1 cellular context compared by ENCODE assay signal in genomic region chr2:218985325-218986091, GRCh38.
A peak's percentile ranks its signal among the peaks of the same experiment; 100 is the strongest.
TF ChIP-seq lines count a peak whose summit lies in the region.

No MANE protein-coding gene starts in this region.

TF ChIP-seq in H1, 55 proteins besides CTCF, POLR2A, EP300 and RAD21:
- TF ChIP-seq CTBP2 (IDR thresholded peaks at IDR 0.05; ENCODE audit: borderline replicate concordance, insufficient read depth, insufficient read length, low read length) (peak; percentile 100), RNF2 (IDR thresholded peaks at IDR 0.05; ENCODE audit: borderline replicate concordance, low read depth, low read length, missing control alignments, poor library complexity, severe bottlenecking) (peak; percentile 70), SP1 (IDR thresholded peaks at IDR 0.05; ENCODE audit: low read depth, low read length) (peak; percentile 58; the same call in 1 of the 2 replicates), KDM4A (IDR thresholded peaks at IDR 0.05; ENCODE audit: low read depth, low read length, severe bottlenecking) (peak; percentile 35), JUND (IDR thresholded peaks at IDR 0.05; ENCODE audit: low read length) (no peak), MAX (IDR thresholded peaks at IDR 0.05) (peak; percentile 52; the same call in 1 of the 2 replicates), KDM1A (IDR thresholded peaks at IDR 0.05; ENCODE audit: borderline replicate concordance, low read length) (peak; percentile 43; the same call in 1 of the 2 replicates), YY1 (IDR thresholded peaks at IDR 0.05; ENCODE audit: low read depth, low read length) (peak; percentile 64; the same call in 1 of the 2 replicates), ATF3 (IDR thresholded peaks at IDR 0.05; ENCODE audit: insufficient read depth, low read depth, low read length) (no peak), E2F6 (IDR thresholded peaks at IDR 0.05) (0 out of 2 replicates have a peak, but pooled peaks have one; percentile 23), ASH2L (IDR thresholded peaks at IDR 0.05; ENCODE audit: low read length) (peak; percentile 36), TCF12 (IDR thresholded peaks at IDR 0.05; ENCODE audit: low read depth, low read length) (no peak), EGR1 (IDR thresholded peaks at IDR 0.05; ENCODE audit: borderline replicate concordance, low read depth, low read length) (peak; percentile 94), SRF (IDR thresholded peaks at IDR 0.05; ENCODE audit: low read depth, low read length) (no peak), NRF1 (IDR thresholded peaks at IDR 0.05; ENCODE audit: low read depth, low read length) (no peak)
